10 cellular contexts compared by ENCODE assay signal in the genomic region with DNA sequence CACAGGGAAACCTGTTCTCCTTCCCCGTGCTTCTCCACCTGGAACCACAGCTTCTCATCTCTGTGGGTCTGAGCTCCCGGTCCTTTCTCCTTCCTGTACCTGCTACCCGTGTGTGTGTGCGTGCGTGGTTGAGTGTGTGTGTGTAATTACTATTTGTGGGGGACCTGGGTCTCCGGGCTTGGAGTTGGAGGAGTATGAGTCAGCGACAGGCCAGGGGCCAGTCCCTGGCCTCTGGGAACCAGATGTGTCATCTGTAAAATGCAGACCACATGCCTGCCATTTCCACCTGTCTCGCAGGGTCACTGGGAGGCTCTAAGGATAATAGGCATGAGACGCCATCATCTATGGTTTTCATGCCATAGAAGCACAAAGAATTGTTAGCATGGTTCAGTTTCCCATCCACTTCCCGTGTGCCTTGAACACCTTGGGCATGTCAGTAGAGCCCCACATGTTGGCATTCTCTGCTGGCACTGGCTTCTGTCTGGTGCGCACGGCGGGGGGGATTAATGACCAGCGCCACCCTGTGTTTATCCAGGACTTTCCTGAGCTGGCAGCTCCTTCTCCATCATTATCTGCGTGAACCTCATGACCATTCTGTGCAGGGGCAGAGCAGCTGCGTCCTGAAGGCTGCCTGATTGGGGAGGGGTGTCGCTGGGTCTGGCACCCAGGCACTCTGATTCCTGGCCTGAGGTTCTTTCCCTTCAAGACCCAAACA. TPM values are rescaled to one million over a fixed set of nuclear protein-coding genes. Genes with fewer than 3 reads are reported as not detected.
A peak's percentile ranks its signal among the peaks of the same experiment; 100 is the strongest.
DNase-seq lines count a peak whose midpoint lies in the region; FAIRE-seq and TF ChIP-seq lines count a peak whose summit lies in the region.
"Had no signal": no experiment of that assay in that cellular context is flagged by ENCODE, and none has a peak within 500 bp of the region (broad histone marks: within the 10 kb centered on the region; RNA-seq: fewer than 3 reads in every experiment).

No MANE protein-coding gene starts in this region.

- no peak for FAIRE-seq in H54 (lab: Jason Lieb, UNC)
- FAIRE-seq in frontal cortex (lab: Jason Lieb, UNC) = no peak

- no peak for TF ChIP-seq POLR2A in H54 (IDR thresholded peaks at IDR 0.05; ENCODE audit: low read depth, low read length)

- H3K9me3 ChIP-seq in SK-N-MC (ENCODE audit: low read depth, low read length) = no peaks in the 10 kb centered on the region

- no peaks in the 10 kb centered on the region; the same call in 1 of the 2 replicates for H3K36me3 ChIP-seq in SK-N-MC (ENCODE audit: insufficient read depth, low read length)

- H3K4me3 ChIP-seq in SK-N-MC (peak overlapping the region; percentile 92), skeletal muscle cell (ENCODE audit: low read depth, low read length) (peak overlapping the region; percentile 97)

- peak overlapping the region; percentile 89 for H3K9ac ChIP-seq in SK-N-MC (ENCODE audit: insufficient read length)

- DNase-seq in H54 (ENCODE audit: insufficient read length, low spot score) (peak; percentile 63), SK-N-MC (ENCODE audit: low read depth, low spot score) (no peak), frontal cortex (ENCODE audit: low spot score in 2 of 2) (peak; percentile 19 to 34), skeletal muscle cell (ENCODE audit: low read depth) (no peak), GM03348 (ENCODE audit: low spot score) (no peak), RPMI8226 (no peak), NCI-H2171 (lab: John Stamatoyannopoulos, UW) (no peak), kidney glomerular epithelial cell (lab: John Stamatoyannopoulos, UW) (no peak)
- DNase-seq: activated naive CD4-positive, alpha-beta T cell treated with anti-CD3 and anti-CD28 coated beads, Interleukin-2, amount 10 ng/mL, durations not matched to agents 7 days and 5 days; left ventricle myocardium superior had no signal

- H3K27ac ChIP-seq in SK-N-MC = no peak overlapping the region

RNA-seq across cellular contexts. Expression of a gene that starts 1.5 kb away (rescaled TPM):
- 17.9 TPM for total RNA-seq in frontal cortex

RNA-seq across cellular contexts. Expression of a gene that starts 14.8 kb away (rescaled TPM):
- total RNA-seq in frontal cortex = not detected
- total RNA-seq: left ventricle myocardium superior had no signal

RNA-seq across cellular contexts. Expression of a gene that starts 20.9 kb away (rescaled TPM):
- 6.9 TPM for total RNA-seq in frontal cortex

RNA-seq across cellular contexts. Expression of a gene that starts 48.5 kb away (rescaled TPM):
- 0.82 TPM for total RNA-seq in frontal cortex

Comparison
In these comparisons a context has a peak if more than half of its experiments do, and no peak if none do; other contexts are left out.
1. DNase-seq: peak in H54 (single experiment) and frontal cortex (2 of 2); none in SK-N-MC (single experiment), skeletal muscle cell (single experiment), GM03348 (single experiment), RPMI8226 (single experiment), NCI-H2171 (single experiment) and kidney glomerular epithelial cell (single experiment).